ENCODE assay signal across 25 cellular contexts in the genomic region with DNA sequence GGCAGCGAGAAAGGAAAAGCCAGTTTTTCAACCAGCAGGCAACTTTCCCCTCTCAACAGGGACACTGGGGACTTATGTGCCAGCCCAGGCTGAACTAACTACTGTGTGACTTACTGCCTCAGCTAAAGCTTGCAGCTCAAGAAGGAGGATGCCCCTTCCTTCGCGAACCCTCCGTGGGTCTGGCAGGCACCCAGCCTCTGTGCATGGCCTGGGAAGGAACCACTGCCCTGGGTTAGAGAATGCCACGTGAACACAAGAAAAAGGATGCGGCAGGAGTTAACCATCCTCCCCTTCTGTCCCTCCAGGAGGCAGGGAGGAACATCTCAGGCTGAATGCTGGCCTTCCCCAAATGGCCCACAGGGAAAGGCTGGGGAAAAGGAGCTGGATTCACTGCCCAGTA. TPM values are rescaled to one million over a fixed set of nuclear protein-coding genes. Genes with fewer than 3 reads are reported as not detected.
"Had no signal": no experiment of that assay in that cellular context is flagged by ENCODE, and none has a peak within 500 bp of the region (broad histone marks: within the 10 kb centered on the region; RNA-seq: fewer than 3 reads in every experiment).

No MANE protein-coding gene starts in this region.

- H3K27ac Mint-ChIP-seq: activated CD4-positive, alpha-beta T cell treated with anti-CD3 and anti-CD28 coated beads, Interleukin-2, amount 10 ng/mL, durations not matched to agents 24 days and 14 days; activated CD8-positive, alpha-beta memory T cell treated with anti-CD3 and anti-CD28 coated beads, Interleukin-2, amount 10 ng/mL, durations not matched to agents 7 days and 5 days; activated CD8-positive, alpha-beta T cell treated with anti-CD3 and anti-CD28 coated beads for 36 hours; activated T-cell treated with anti-CD3 and anti-CD28 coated beads, Interleukin-2, amount 50 U/mL, for 72 hours; natural killer cell; neural progenitor cell; type B pancreatic cell had no signal

- H3K4me3 ChIP-seq: breast epithelium, heart right ventricle, left lung, lower lobe of right lung, neural progenitor cell, spleen, vagina had no signal

- H3K27ac ChIP-seq: breast epithelium, heart right ventricle, left lung, lower lobe of right lung, neural progenitor cell, spleen, vagina had no signal

- H3K27me3 Mint-ChIP-seq: activated CD4-positive, alpha-beta T cell treated with anti-CD3 and anti-CD28 coated beads, Interleukin-2, amount 10 ng/mL, durations not matched to agents 24 days and 14 days; type B pancreatic cell had no signal

- H3K4me1 Mint-ChIP-seq: activated CD4-positive, alpha-beta T cell treated with anti-CD3 and anti-CD28 coated beads, Interleukin-2, amount 10 ng/mL, durations not matched to agents 24 days and 14 days; activated CD8-positive, alpha-beta memory T cell treated with anti-CD3 and anti-CD28 coated beads, Interleukin-2, amount 10 ng/mL, durations not matched to agents 7 days and 5 days; natural killer cell had no signal

- H3K36me3 ChIP-seq: heart right ventricle, neural progenitor cell, vagina had no signal

- FAIRE-seq: endothelial cell of umbilical vein, islet of Langerhans had no signal

- H3K36me3 Mint-ChIP-seq: activated CD8-positive, alpha-beta memory T cell treated with anti-CD3 and anti-CD28 coated beads, Interleukin-2, amount 10 ng/mL, durations not matched to agents 7 days and 5 days; natural killer cell; neural progenitor cell; type B pancreatic cell had no signal

- H3K9me3 ChIP-seq: breast epithelium, heart right ventricle, left lung, lower lobe of right lung, spleen, vagina had no signal

- H3K9me3 Mint-ChIP-seq: activated CD4-positive, alpha-beta T cell treated with anti-CD3 and anti-CD28 coated beads, Interleukin-2, amount 10 ng/mL, durations not matched to agents 24 days and 14 days; activated CD8-positive, alpha-beta T cell treated with anti-CD3 and anti-CD28 coated beads for 36 hours; activated T-cell treated with anti-CD3 and anti-CD28 coated beads, Interleukin-2, amount 50 U/mL, for 72 hours; natural killer cell; neural progenitor cell; type B pancreatic cell had no signal

- H3K27me3 ChIP-seq: breast epithelium, left lung, neural progenitor cell, vagina had no signal

- DNase-seq: activated CD4-positive, alpha-beta T cell treated with anti-CD3 and anti-CD28 coated beads, Interleukin-2, amount 10 ng/mL, durations not matched to agents 24 days and 14 days; activated CD4-positive, CD25-positive, alpha-beta regulatory T cell treated with anti-CD3 and anti-CD28 coated beads, Interleukin-2, amount 50 U/mL, for 72 hours; activated CD8-positive, alpha-beta memory T cell treated with anti-CD3 and anti-CD28 coated beads, Interleukin-2, amount 10 ng/mL, durations not matched to agents 7 days and 5 days; activated CD8-positive, alpha-beta T cell treated with anti-CD3 and anti-CD28 coated beads for 36 hours; activated gamma-delta T cell; activated naive CD4-positive, alpha-beta T cell treated with anti-CD3 and anti-CD28 coated beads, Interleukin-2, amount 50 U/mL, for 16 hours; activated T-cell treated with anti-CD3 and anti-CD28 coated beads for 4 hours; activated T-cell treated with anti-CD3 and anti-CD28 coated beads, Interleukin-2, amount 50 U/mL, for 72 hours; cortex of kidney; heart right ventricle; left lung; lower lobe of right lung; mesenchymal stem cell; natural killer cell; occipital lobe; right cardiac atrium; spleen; stimulated activated naive CD4-positive, alpha-beta T cell treated with Interleukin-2 at 50 U/mL for 16 hours; T-helper 2 cell had no signal

- H3K9ac ChIP-seq: neural progenitor cell had no signal

- H3K4me1 ChIP-seq: breast epithelium, heart right ventricle, left lung, lower lobe of right lung, neural progenitor cell, spleen, vagina had no signal

- H3K4me3 Mint-ChIP-seq: activated CD4-positive, alpha-beta T cell treated with anti-CD3 and anti-CD28 coated beads, Interleukin-2, amount 10 ng/mL, durations not matched to agents 24 days and 14 days; activated CD8-positive, alpha-beta memory T cell treated with anti-CD3 and anti-CD28 coated beads, Interleukin-2, amount 10 ng/mL, durations not matched to agents 7 days and 5 days; activated CD8-positive, alpha-beta T cell treated with anti-CD3 and anti-CD28 coated beads for 36 hours; activated T-cell treated with anti-CD3 and anti-CD28 coated beads, Interleukin-2, amount 50 U/mL, for 72 hours; natural killer cell; neural progenitor cell; type B pancreatic cell had no signal

RNA-seq across cellular contexts. Expression of a gene that starts 29.2 kb away (rescaled TPM):
- total RNA-seq: activated CD8-positive, alpha-beta T cell treated with anti-CD3 and anti-CD28 coated beads for 36 hours; endothelial cell of umbilical vein; vagina had no signal
